ENCODE assay signal across 8 cellular contexts in the genomic region with DNA sequence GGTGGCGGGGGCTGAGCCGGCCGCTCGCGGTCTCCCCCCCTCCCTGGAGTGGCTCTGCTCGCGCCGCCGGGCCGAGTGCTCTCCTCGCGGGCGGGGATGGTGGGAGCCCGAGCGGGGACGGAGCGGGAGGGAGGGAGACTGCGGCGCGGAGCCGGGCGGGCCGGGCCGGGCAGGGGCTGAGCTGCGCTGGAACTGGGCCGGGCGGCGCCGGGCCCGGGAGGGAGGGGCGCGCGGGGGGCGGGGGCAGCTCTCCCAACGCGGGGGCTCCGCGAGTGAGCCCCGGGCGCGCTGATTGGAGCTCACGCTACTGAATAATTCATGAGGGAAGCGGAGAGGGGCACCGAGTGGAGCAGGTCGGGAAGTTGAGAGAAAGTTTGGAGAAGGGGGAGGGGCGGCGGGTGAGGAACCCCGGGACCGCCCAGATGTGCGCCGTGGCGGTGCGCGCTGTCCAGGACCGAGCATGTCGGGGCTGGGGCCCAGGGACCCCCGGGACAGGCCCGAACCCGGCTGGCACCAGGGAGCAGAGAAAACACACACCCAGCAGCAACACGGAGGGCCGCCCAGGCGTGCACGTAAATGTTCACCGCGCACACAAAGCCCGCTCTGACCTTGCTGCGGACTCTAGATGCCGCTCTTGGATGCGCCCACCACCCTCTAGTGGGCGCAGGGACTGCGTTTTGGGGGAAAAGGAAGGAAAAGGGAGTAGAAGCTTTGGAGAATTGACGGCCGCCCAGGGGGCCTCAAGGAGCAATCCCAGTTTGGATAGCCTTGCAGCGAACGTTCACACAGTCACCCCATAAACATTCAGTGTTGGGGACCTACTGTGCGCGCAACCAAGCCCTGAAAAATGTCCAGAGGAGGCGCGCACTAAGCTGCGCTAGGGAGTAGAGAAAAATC. TPM values are rescaled to one million over a fixed set of nuclear protein-coding genes. Genes with fewer than 3 reads are reported as not detected.
DNase-seq lines count a peak whose midpoint lies in the region; ATAC-seq and TF ChIP-seq lines count a peak whose summit lies in the region.

A gene (minus strand): TSS at position 194 of the 897 bp plus-strand sequence. CDS start 493 bp downstream, outside the sequence.

- no peaks in the 10 kb centered on the region for H3K27me3 ChIP-seq in osteoblast (ENCODE audit: insufficient read depth, low read length)

- peak within 1 kb of the TSS; percentile 92 for H2AFZ ChIP-seq in osteoblast (ENCODE audit: low read length)

- H3K4me3 ChIP-seq in LNCaP clone FGC (ENCODE audit: low read depth, low read length): peak within 1 kb of the TSS; percentile 74
- peak within 1 kb of the TSS; percentile 77 for H3K4me3 ChIP-seq in osteoblast (ENCODE audit: insufficient read depth, low read length)

- peaks cover 2% of the 10 kb centered on the region for H3K36me3 Mint-ChIP-seq in activated naive CD8-positive, alpha-beta T cell treated with anti-CD3 and anti-CD28 coated beads for 36 hours

- no peaks in the 10 kb centered on the region for H3K36me3 ChIP-seq in osteoblast (ENCODE audit: insufficient read depth, low read length)

- no peaks in the 10 kb centered on the region for H3K9me3 ChIP-seq in osteoblast (ENCODE audit: low read depth, low read length)

- intact Hi-C loops in Right ventricle myocardium inferior (cut with DNase I): loop anchor here (2.0 kb wide), 1 partner anchor 25 kb away; no protein-coding TSS in a partner anchor

- H3K27me3 Mint-ChIP-seq in activated naive CD8-positive, alpha-beta T cell treated with anti-CD3 and anti-CD28 coated beads for 36 hours: peaks cover 41% of the 10 kb centered on the region

- peaks cover 11% of the 10 kb centered on the region for H3K79me2 ChIP-seq in osteoblast (ENCODE audit: insufficient read depth, low read length)

- no peaks in the 10 kb centered on the region for H3K9me3 Mint-ChIP-seq in activated naive CD8-positive, alpha-beta T cell treated with anti-CD3 and anti-CD28 coated beads for 36 hours

- peak within 1 kb of the TSS; percentile 73 for H3K4me3 Mint-ChIP-seq in activated naive CD8-positive, alpha-beta T cell treated with anti-CD3 and anti-CD28 coated beads for 36 hours

- ATAC-seq in Right ventricle myocardium inferior: peak; percentile 92

- H4K20me1 ChIP-seq in osteoblast (ENCODE audit: insufficient read depth, low read length): peaks cover 3% of the 10 kb centered on the region

- peaks cover 19% of the 10 kb centered on the region for H3K4me1 Mint-ChIP-seq in activated naive CD8-positive, alpha-beta T cell treated with anti-CD3 and anti-CD28 coated beads for 36 hours

- H3K4me2 ChIP-seq in osteoblast (ENCODE audit: insufficient read depth, low read length): peak within 1 kb of the TSS; percentile 80

- DNase-seq in ELF-1 (ENCODE audit: low read depth, low spot score): peak; percentile 96
- no peak for DNase-seq in LNCaP clone FGC (ENCODE audit: low read depth)
- no peak for DNase-seq in activated naive CD8-positive, alpha-beta T cell treated with anti-CD3 and anti-CD28 coated beads for 36 hours
- peak; percentile 86 for DNase-seq in Right ventricle myocardium inferior (ENCODE audit: missing footprints)
- DNase-seq in osteoblast (ENCODE audit: insufficient read length, low spot score, missing footprints): peak; percentile 94
- DNase-seq in SIG-M5 (lab: John Stamatoyannopoulos, UW): no peak
- DNase-seq in NCI-H2107 treated with DMSO at 0.1 percent for 48 hours (lab: John Stamatoyannopoulos, UW; ENCODE audit: unreplicated experiment): no peak
- no peak for DNase-seq in activated effector memory CD4-positive, alpha-beta T cell treated with Interleukin-2 at 50 U/mL for 16 hours

- peaks cover 19% of the 10 kb centered on the region for H3K4me1 ChIP-seq in osteoblast (ENCODE audit: insufficient read depth, low read length)

- TF ChIP-seq CTCF in LNCaP clone FGC (IDR thresholded peaks at IDR 0.05; ENCODE audit: control insufficient read depth, extremely low read depth, insufficient read depth) (peak; percentile 38), osteoblast (IDR thresholded peaks at IDR 0.05; ENCODE audit: extremely low read depth, low read depth, low read length) (peak; percentile 32)

- no peak within 1 kb of the TSS for H3K27ac ChIP-seq in osteoblast (ENCODE audit: low read depth, low read length)

- no peak within 1 kb of the TSS for H3K27ac Mint-ChIP-seq in activated naive CD8-positive, alpha-beta T cell treated with anti-CD3 and anti-CD28 coated beads for 36 hours

RNA-seq across cellular contexts. Expression of the gene that starts here (rescaled TPM):
- total RNA-seq in activated naive CD8-positive, alpha-beta T cell treated with anti-CD3 and anti-CD28 coated beads for 36 hours: 1 to 10 TPM; 2.5 to 2.9 TPM
- total RNA-seq in Right ventricle myocardium inferior (27.0 TPM), osteoblast (41.8 and 47.0 TPM in 2 replicates)

Comparison
In these comparisons a context has a peak if more than half of its experiments do, and no peak if none do; other contexts are left out.
1. DNase-seq: peak in ELF-1 (single experiment), Right ventricle myocardium inferior (single experiment) and osteoblast (single experiment); none in LNCaP clone FGC (single experiment), activated naive CD8-positive, alpha-beta T cell treated with anti-CD3 and anti-CD28 coated beads for 36 hours (single experiment), SIG-M5 (single experiment), NCI-H2107 treated with DMSO at 0.1 percent for 48 hours (single experiment) and activated effector memory CD4-positive, alpha-beta T cell treated with Interleukin-2 at 50 U/mL for 16 hours (single experiment).